Comparison of ENCODE assay signal across 8 cellular contexts in genomic region chrX:130401415-130402210, GRCh38. TPM values are rescaled to one million over a fixed set of nuclear protein-coding genes. Genes with fewer than 3 reads are reported as not detected.
A peak's percentile ranks its signal among the peaks of the same experiment; 100 is the strongest.
DNase-seq lines count a peak whose midpoint lies in the region; ATAC-seq and TF ChIP-seq lines count a peak whose summit lies in the region.

RBMX2 (plus strand) TSS chrX:130401987; CDS start chrX:130402033, 46 bp downstream.

- H3K4me3 ChIP-seq in BJ (ENCODE audit: low read depth, low read length) (peak within 1 kb of the TSS; percentile 77), coronary artery (peak within 1 kb of the TSS; percentile 83)

- no peaks in the 10 kb centered on the region for H3K27me3 ChIP-seq in BJ (ENCODE audit: control insufficient read depth, insufficient read depth, low read length)

- CTCF ChIA-PET in BJ (lab: Yijun Ruan, JAX) = interaction anchor here (0.9 to 1.1 kb wide), 2 partner anchors 73 to 513 kb away, joined by 3 read pairs; no protein-coding TSS in a partner anchor
- CTCF ChIA-PET in activated CD4-positive, alpha-beta T cell treated with anti-CD3 and anti-CD28 coated beads, Interleukin-2, amount 10 ng/mL, durations not matched to agents 7 days and 5 days (lab: Charles Lee) = interaction anchor here (0.9 kb wide), 1 partner anchor 8 kb away, joined by 3 read pairs; no protein-coding TSS in a partner anchor

- peak; percentile 99 for ATAC-seq in HG03432 (IDR thresholded peaks at IDR 0.05; ENCODE audit: unreplicated experiment)

- H3K4me1 Mint-ChIP-seq in activated CD4-positive, alpha-beta T cell treated with anti-CD3 and anti-CD28 coated beads, Interleukin-2, amount 10 ng/mL, durations not matched to agents 7 days and 5 days = peaks cover 22% of the 10 kb centered on the region

- peak within 1 kb of the TSS; percentile 80 for H3K4me3 Mint-ChIP-seq in activated CD4-positive, alpha-beta T cell treated with anti-CD3 and anti-CD28 coated beads, Interleukin-2, amount 10 ng/mL, durations not matched to agents 7 days and 5 days

- peaks cover 9% of the 10 kb centered on the region for H3K36me3 Mint-ChIP-seq in activated CD4-positive, alpha-beta T cell treated with anti-CD3 and anti-CD28 coated beads, Interleukin-2, amount 10 ng/mL, durations not matched to agents 7 days and 5 days (ENCODE audit: low read depth)

- H3K27me3 Mint-ChIP-seq in activated CD4-positive, alpha-beta T cell treated with anti-CD3 and anti-CD28 coated beads, Interleukin-2, amount 10 ng/mL, durations not matched to agents 7 days and 5 days = peaks cover 9% of the 10 kb centered on the region

- H3K27ac Mint-ChIP-seq in activated CD4-positive, alpha-beta T cell treated with anti-CD3 and anti-CD28 coated beads, Interleukin-2, amount 10 ng/mL, durations not matched to agents 7 days and 5 days = peak within 1 kb of the TSS; percentile 91

- peak within 1 kb of the TSS; percentile 43 to 89 for H3K27ac ChIP-seq in coronary artery

- no peak for TF ChIP-seq CTCF in BJ (IDR thresholded peaks at IDR 0.05; ENCODE audit: insufficient read depth, low read depth, low read length)
- TF ChIP-seq CTCF in coronary artery (IDR thresholded peaks at IDR 0.05) = no peak

- H3K36me3 ChIP-seq in BJ (ENCODE audit: control insufficient read depth, insufficient read depth, low read length) = no peaks in the 10 kb centered on the region

- DNase-seq in BJ (ENCODE audit: low read depth) = peak; percentile 10
- peak; percentile 52 for DNase-seq in NCI-H510A treated with DMSO at 0.1 percent for 48 hours (lab: John Stamatoyannopoulos, UW)
- peak; percentile 68 for DNase-seq in activated CD4-positive, alpha-beta T cell treated with anti-CD3 and anti-CD28 coated beads, Interleukin-2, amount 10 ng/mL, durations not matched to agents 7 days and 5 days
- DNase-seq in coronary artery (ENCODE audit: low spot score) = peak; percentile 77
- DNase-seq in left kidney (ENCODE audit: low read depth, low spot score) = peak; percentile 91
- peak; percentile 54 for DNase-seq in stimulated activated CD4-positive, alpha-beta T cell treated with anti-CD3 and anti-CD28 coated beads, Interleukin-2, amount 100 ng/mL, for 4 hours (ENCODE audit: low read depth)

- POLR2A ChIA-PET in BJ (lab: Charles Lee) = no interaction called here
- POLR2A ChIA-PET in activated CD4-positive, alpha-beta T cell treated with anti-CD3 and anti-CD28 coated beads, Interleukin-2, amount 10 ng/mL, durations not matched to agents 7 days and 5 days (lab: Charles Lee) = no interaction called here

- no peaks in the 10 kb centered on the region for H3K9me3 Mint-ChIP-seq in activated CD4-positive, alpha-beta T cell treated with anti-CD3 and anti-CD28 coated beads, Interleukin-2, amount 10 ng/mL, durations not matched to agents 7 days and 5 days

- TF ChIP-seq POLR2A in GM19193 (IDR thresholded peaks at IDR 0.05; ENCODE audit: extremely low read depth, insufficient read depth, insufficient read length) = peak; percentile 76

RNA-seq across cellular contexts. Expression of gene RBMX2, which starts in this region (rescaled TPM):
- 12.6 and 20.5 TPM in 2 replicates for polyA plus RNA-seq in BJ (2011; rRNA removed)
- polyA minus RNA-seq in BJ (2011; rRNA and poly(A)+ RNA removed) = 2.6 and 3.7 TPM in 2 replicates
- total RNA-seq in activated CD4-positive, alpha-beta T cell treated with anti-CD3 and anti-CD28 coated beads, Interleukin-2, amount 10 ng/mL, durations not matched to agents 7 days and 5 days = 10 to 100 TPM; 24.3 to 26.8 TPM

Comparison
In these comparisons a context has a peak if more than half of its experiments do, and no peak if none do; other contexts are left out.
1. Peak in every context shown above with its lines: DNase-seq, ATAC-seq, H3K4me3 ChIP-seq and H3K27ac ChIP-seq.
2. DNase-seq: peak in every context shown above with its lines; median percentile 91 in left kidney; 77 in coronary artery; 68 in activated CD4-positive, alpha-beta T cell treated with anti-CD3 and anti-CD28 coated beads, Interleukin-2, amount 10 ng/mL, durations not matched to agents 7 days and 5 days; 54 in stimulated activated CD4-positive, alpha-beta T cell treated with anti-CD3 and anti-CD28 coated beads, Interleukin-2, amount 100 ng/mL, for 4 hours; 52 in NCI-H510A treated with DMSO at 0.1 percent for 48 hours; 10 in BJ.